1 cellular context compared by ENCODE assay signal in genomic region chr20:62303327-62304226, GRCh38.
A peak's percentile ranks its signal among the peaks of the same experiment; 100 is the strongest.
TF ChIP-seq lines count a peak whose summit lies in the region.

No MANE protein-coding gene starts in this region.

TF ChIP-seq in GM12878, 131 proteins besides CTCF, POLR2A, EP300 and RAD21 (continued from another document and continues in another):
- TF ChIP-seq NKRF (conservative IDR thresholded peaks at IDR 0.05) = 0 out of 2 replicates have a peak, but pooled peaks have one; percentile 22
- TF ChIP-seq SREBF2 (IDR thresholded peaks at IDR 0.05; ENCODE audit: low read length) = no peak
- TF ChIP-seq FOXK2 (IDR thresholded peaks at IDR 0.05) = no peak
- TF ChIP-seq ZNF622 (IDR thresholded peaks at IDR 0.05) = no peak
- no peak for TF ChIP-seq EGR1 (IDR thresholded peaks at IDR 0.05; ENCODE audit: borderline replicate concordance in 1 of 2, low read depth in 2 of 2, low read length in 2 of 2)
- TF ChIP-seq SREBF1 (IDR thresholded peaks at IDR 0.05; ENCODE audit: low read length) = no peak
- TF ChIP-seq ZBTB4 (CRISPR knock-in tag; IDR thresholded peaks at IDR 0.05) = no peak
- no peak for TF ChIP-seq ETV6 (conservative IDR thresholded peaks at IDR 0.05 in 1 of 2, IDR thresholded peaks at IDR 0.05 in 1 of 2; ENCODE audit: borderline replicate concordance in 1 of 2, low read depth in 1 of 2)
- TF ChIP-seq NRF1 (conservative IDR thresholded peaks at IDR 0.05; ENCODE audit: low read depth, low read length) = no peak
- no peak for TF ChIP-seq CEBPZ (IDR thresholded peaks at IDR 0.05; ENCODE audit: low read depth, low read length)
- no peak for TF ChIP-seq ATF7 (IDR thresholded peaks at IDR 0.05; ENCODE audit: low read depth)
- no peak for TF ChIP-seq YBX1 (IDR thresholded peaks at IDR 0.05)
- TF ChIP-seq STAT1 (conservative IDR thresholded peaks at IDR 0.05) = 0 out of 2 replicates have a peak, but pooled peaks have one; percentile 40
- no peak for TF ChIP-seq NBN (IDR thresholded peaks at IDR 0.05)
- TF ChIP-seq E4F1 (IDR thresholded peaks at IDR 0.05; ENCODE audit: borderline replicate concordance, partially characterized antibody) = no peak
- TF ChIP-seq CUX1 (IDR thresholded peaks at IDR 0.05; ENCODE audit: insufficient replicate concordance, low read depth, low read length) = no peak
- TF ChIP-seq NR2C1 (IDR thresholded peaks at IDR 0.05) = no peak
- TF ChIP-seq ZBTB11 (CRISPR knock-in tag; IDR thresholded peaks at IDR 0.05) = no peak
- no peak for TF ChIP-seq ZNF274 (IDR thresholded peaks at IDR 0.05; ENCODE audit: insufficient read depth, insufficient read length)
- no peak for TF ChIP-seq ZNF217 (IDR thresholded peaks at IDR 0.05)
- TF ChIP-seq SIN3A (IDR thresholded peaks at IDR 0.05; ENCODE audit: low read depth, low read length) = peak; percentile 73; the same call in 1 of the 2 replicates
- TF ChIP-seq PML (IDR thresholded peaks at IDR 0.05; ENCODE audit: low read length) = no peak
- TF ChIP-seq E2F4 (IDR thresholded peaks at IDR 0.05; ENCODE audit: low read depth, low read length) = no peak
- TF ChIP-seq CHD2 (IDR thresholded peaks at IDR 0.05; ENCODE audit: borderline replicate concordance, low read depth, low read length) = no peak
- TF ChIP-seq YY1 (IDR thresholded peaks at IDR 0.05; ENCODE audit: low read depth, low read length) = no peak
- TF ChIP-seq IKZF1 (conservative IDR thresholded peaks at IDR 0.05) = no peak
- peak; percentile 37; the same call in 1 of the 2 replicates for TF ChIP-seq ZNF207 (IDR thresholded peaks at IDR 0.05; ENCODE audit: borderline replicate concordance)
- no peak for TF ChIP-seq RB1 (IDR thresholded peaks at IDR 0.05; ENCODE audit: borderline replicate concordance)
- no peak for TF ChIP-seq KLF5 (IDR thresholded peaks at IDR 0.05; ENCODE audit: partially characterized antibody)
- TF ChIP-seq IRF3 (IDR thresholded peaks at IDR 0.05) = no peak
- no peak for TF ChIP-seq SKIL (IDR thresholded peaks at IDR 0.05; ENCODE audit: low read depth, poor library complexity, severe bottlenecking)
